In genomic region chr18:42781298-42781815, GRCh38 we compare ENCODE assay signal across 15 cellular contexts.
DNase-seq lines count a peak whose midpoint lies in the region; ATAC-seq, FAIRE-seq and TF ChIP-seq lines count a peak whose summit lies in the region.
"Had no signal": no experiment of that assay in that cellular context is flagged by ENCODE, and none has a peak within 500 bp of the region (broad histone marks: within the 10 kb centered on the region; RNA-seq: fewer than 3 reads in every experiment).

No MANE protein-coding gene starts in this region.

- intact Hi-C loops in mucosa of descending colon (cut with DNase I, micrococcal nuclease): no loop called here

- no peak for DNase-seq in D721Med (ENCODE audit: insufficient read length, low spot score)
- DNase-seq in NCI-H1694 (lab: John Stamatoyannopoulos, UW): peak; percentile 54
- peak; percentile 78 for DNase-seq in NCI-H82 treated with DMSO at 0.1 percent for 48 hours (lab: John Stamatoyannopoulos, UW; ENCODE audit: unreplicated experiment)
- DNase-seq in neural crest cell (ENCODE audit: low read depth, low spot score): no peak
- DNase-seq in GF-D8 (lab: John Stamatoyannopoulos, UW): no peak
- no peak for DNase-seq in stimulated activated CD4-positive, alpha-beta T cell treated with anti-CD3 and anti-CD28 coated beads, Interleukin-15, amount 100 ng/mL, for 24 hours
- no peak for DNase-seq in mucosa of descending colon
- DNase-seq: Karpas-422, MM.1S, NCI-H526 treated with DMSO at 0.1 percent for 48 hours, T-helper 1 cell had no signal

- no peaks in the 10 kb centered on the region for H3K4me1 ChIP-seq in mucosa of descending colon (ENCODE audit: low read depth)

- peaks cover 5% of the 10 kb centered on the region for H3K9me3 Mint-ChIP-seq in neural crest cell

- ATAC-seq in mucosa of descending colon: no peak
- ATAC-seq: HCT116 had no signal

- no peak overlapping the region for H3K4me3 ChIP-seq in mucosa of descending colon
- H3K4me3 ChIP-seq: SK-N-MC had no signal

- H3K9me3 ChIP-seq in mucosa of descending colon: no peaks in the 10 kb centered on the region

- peak; percentile 94 for FAIRE-seq in D721Med (lab: Jason Lieb, UNC)
- FAIRE-seq: G401.6, GM19239 had no signal

- TF ChIP-seq CTCF in D721Med (IDR thresholded peaks at IDR 0.05; ENCODE audit: insufficient read depth, missing control alignments) (no peak), neural crest cell (conservative IDR thresholded peaks at IDR 0.05) (no peak), mucosa of descending colon (IDR thresholded peaks at IDR 0.05) (no peak)

- H3K4me1 Mint-ChIP-seq in neural crest cell: peaks cover 24% of the 10 kb centered on the region

- H3K36me3 Mint-ChIP-seq in neural crest cell (ENCODE audit: low read depth): no peaks in the 10 kb centered on the region

- H3K27ac Mint-ChIP-seq in neural crest cell (ENCODE audit: unreplicated experiment): peak overlapping the region; percentile 84

- no peak overlapping the region for H3K4me3 Mint-ChIP-seq in neural crest cell

- no peaks in the 10 kb centered on the region for H3K27me3 Mint-ChIP-seq in neural crest cell (ENCODE audit: low read depth)

- H3K36me3 ChIP-seq in mucosa of descending colon (ENCODE audit: low read depth): no peaks in the 10 kb centered on the region

Comparison
In these comparisons a context has a peak if more than half of its experiments do, and no peak if none do; other contexts are left out.
1. DNase-seq: peak in NCI-H1694 (single experiment) and NCI-H82 treated with DMSO at 0.1 percent for 48 hours (single experiment); none in D721Med (single experiment), neural crest cell (single experiment), GF-D8 (single experiment), stimulated activated CD4-positive, alpha-beta T cell treated with anti-CD3 and anti-CD28 coated beads, Interleukin-15, amount 100 ng/mL, for 24 hours (single experiment) and mucosa of descending colon (0 of 3).